10 cellular contexts compared by ENCODE assay signal in the genomic region with DNA sequence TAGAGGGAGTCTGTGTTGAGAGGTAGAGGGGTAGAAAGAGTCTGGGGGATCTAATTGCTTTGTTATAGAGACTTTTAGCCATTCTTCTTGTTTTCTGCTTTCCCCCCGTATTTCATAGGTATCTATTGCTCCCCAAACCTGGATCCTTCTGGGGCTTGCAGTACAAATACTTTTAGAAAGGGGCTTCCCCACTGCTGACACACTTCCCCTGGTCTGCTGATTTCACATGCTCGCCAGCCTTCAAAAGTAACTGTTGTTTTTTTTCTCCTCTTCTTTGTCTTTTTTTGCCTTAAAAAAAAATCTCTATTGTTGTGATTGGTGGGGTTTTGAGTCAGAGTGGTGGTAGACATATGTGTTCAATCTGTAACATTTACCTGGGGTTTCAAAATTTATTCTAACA.
"Had no signal": no experiment of that assay in that cellular context is flagged by ENCODE, and none has a peak within 500 bp of the region (broad histone marks: within the 10 kb centered on the region; RNA-seq: fewer than 3 reads in every experiment).

No MANE protein-coding gene starts in this region.

- H3K4me1 ChIP-seq: HAP-1 had no signal

- H3K9me3 ChIP-seq: HAP-1 had no signal

- H3K4me3 Mint-ChIP-seq: HFFc6 had no signal

- ATAC-seq: HCT116, K562 had no signal

- H3K36me3 ChIP-seq: HAP-1 had no signal

- DNase-seq: GM23248, GOT3, H7, HFFc6, IMR-90, KG1 had no signal

- H3K9ac ChIP-seq: GM23248 had no signal

- H3K27ac ChIP-seq: GM23248 had no signal

- H3K27ac Mint-ChIP-seq: HFFc6 had no signal

- H2AFZ ChIP-seq: GM23248 had no signal

- H3K4me3 ChIP-seq: GM23248, HAP-1, K562 had no signal

- H3K9me3 Mint-ChIP-seq: HFFc6 had no signal

- FAIRE-seq: HTR-8/SVneo, K562 had no signal
